8 cellular contexts compared by ENCODE assay signal in the genomic region with DNA sequence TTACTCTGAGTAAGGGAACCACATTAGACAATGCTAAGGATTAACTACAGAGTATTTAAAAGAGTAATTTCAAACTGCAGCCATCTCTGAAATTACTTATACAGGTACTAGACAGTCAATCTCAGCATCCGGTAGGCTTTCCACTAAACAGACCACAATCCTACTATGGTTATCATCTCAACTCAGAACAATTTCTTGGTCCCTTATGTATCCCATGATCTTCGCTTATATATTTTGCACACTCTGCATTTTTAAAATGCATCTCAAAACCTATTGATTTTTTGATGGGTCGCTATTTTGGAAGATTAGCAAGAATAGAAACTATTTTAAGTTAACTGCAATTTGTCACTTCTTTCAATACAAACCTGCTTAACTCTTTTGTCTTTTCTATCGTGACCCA. TPM values are rescaled to one million over a fixed set of nuclear protein-coding genes. Genes with fewer than 3 reads are reported as not detected.
DNase-seq lines count a peak whose midpoint lies in the region; ATAC-seq and TF ChIP-seq lines count a peak whose summit lies in the region.

No MANE protein-coding gene starts in this region.

- CTCF ChIA-PET in CD4-positive, alpha-beta memory T cell (lab: Charles Lee; ENCODE audit: partially characterized antibody): interaction anchor here (1.2 to 2.4 kb wide), 5 partner anchors 12 to 302 kb away, joined by 3 to 13 read pairs (median 7); no protein-coding TSS in a partner anchor

- H3F3A ChIP-seq in Loucy (ENCODE audit: low read depth): peaks cover 6% of the 10 kb centered on the region; the same call in 1 of the 2 replicates

- H3K27me3 Mint-ChIP-seq in CD4-positive, alpha-beta memory T cell: no peaks in the 10 kb centered on the region
- peaks cover 3% of the 10 kb centered on the region for H3K27me3 Mint-ChIP-seq in nephron progenitor cell (ENCODE audit: low read depth, poor library complexity)

- H3K4me2 ChIP-seq in Loucy (ENCODE audit: low read depth, low read length, poor library complexity, severe bottlenecking): peak overlapping the region; percentile 94

- H3K9ac ChIP-seq in Loucy (ENCODE audit: low read depth, low read length, poor library complexity, severe bottlenecking) (peak overlapping the region; percentile 84), colonic mucosa (ENCODE audit: low read depth in 2 of 2, low read length in 2 of 2) (no peak overlapping the region)

- intact Hi-C loops in CD4-positive, alpha-beta memory T cell (cut with micrococcal nuclease): loop anchor here (1.0 to 10.0 kb wide), 7 partner anchors 60 to 912 kb away; partner anchors contain the start of genes ANKRD12, MTCL1, RALBP1 and TWSG1
- intact Hi-C loops in colonic mucosa (cut with DNase I): loop anchor here (5.0 kb wide), 1 partner anchor 36 kb away; no protein-coding TSS in a partner anchor

- POLR2A ChIA-PET in CD4-positive, alpha-beta memory T cell (lab: Charles Lee; ENCODE audit: partially characterized antibody): interaction anchor here (0.6 kb wide), 1 partner anchor 51 kb away, joined by 3 read pairs; no protein-coding TSS in a partner anchor

- H3K36me3 ChIP-seq in CD4-positive, alpha-beta memory T cell (ENCODE audit: insufficient read depth, low read length): no peaks in the 10 kb centered on the region
- H3K36me3 ChIP-seq in Loucy (ENCODE audit: insufficient read depth, low read length) (no peaks in the 10 kb centered on the region), colonic mucosa (no peaks in the 10 kb centered on the region)

- H3K9me3 Mint-ChIP-seq in CD4-positive, alpha-beta memory T cell: no peaks in the 10 kb centered on the region
- peaks cover 4% of the 10 kb centered on the region for H3K9me3 Mint-ChIP-seq in nephron progenitor cell

- H3K4me1 Mint-ChIP-seq in CD4-positive, alpha-beta memory T cell: peaks cover 39 to 64% (median 49%) of the 10 kb centered on the region in 4 donors
- H3K4me1 Mint-ChIP-seq in nephron progenitor cell: peaks cover 54% of the 10 kb centered on the region

- H3K9me2 ChIP-seq in Loucy (replicated peaks; ENCODE audit: low read depth, low read length): no peaks in the 10 kb centered on the region

- H3K27ac Mint-ChIP-seq in CD4-positive, alpha-beta memory T cell: peak overlapping the region; percentile 93 to 96 (median 95)
- H3K27ac Mint-ChIP-seq in nephron progenitor cell: no peak overlapping the region

- DNase-seq in CD4-positive, alpha-beta memory T cell: peak in 1 of 5 donors; percentile 13
- DNase-seq in colonic mucosa: no peak
- no peak for DNase-seq in nephron progenitor cell
- DNase-seq in stimulated activated CD4-positive, alpha-beta T cell treated with anti-CD3 and anti-CD28 coated beads, Interleukin-1b, Interleukin-23, amount 100 ng/mL, for 48 hours: no peak
- DNase-seq in AML-193 (lab: John Stamatoyannopoulos, UW): no peak

- peak overlapping the region in 1 of 2 donors; percentile 5 for H3K4me3 ChIP-seq in CD4-positive, alpha-beta memory T cell (ENCODE audit: low read length in 2 of 2)
- H3K4me3 ChIP-seq in Loucy (ENCODE audit: low read length, poor library complexity, severe bottlenecking): peak overlapping the region; percentile 91
- peak overlapping the region; percentile 52 for H3K4me3 ChIP-seq in colonic mucosa

- H3K27me3 ChIP-seq in CD4-positive, alpha-beta memory T cell (ENCODE audit: insufficient read depth, low read length): no peaks in the 10 kb centered on the region
- H3K27me3 ChIP-seq in Loucy (ENCODE audit: insufficient read depth, low read length, poor library complexity, severe bottlenecking) (no peaks in the 10 kb centered on the region), colonic mucosa (no peaks in the 10 kb centered on the region)

- peaks cover 10 to 11% of the 10 kb centered on the region in 2 donors for H3K36me3 Mint-ChIP-seq in CD4-positive, alpha-beta memory T cell
- H3K36me3 Mint-ChIP-seq in nephron progenitor cell (ENCODE audit: low read depth): peaks cover 36% of the 10 kb centered on the region

- peak overlapping the region; percentile 64 for H3K27ac ChIP-seq in CD4-positive, alpha-beta memory T cell (ENCODE audit: low read depth, low read length)
- no peak overlapping the region for H3K27ac ChIP-seq in colonic mucosa

- H3K4me1 ChIP-seq in CD4-positive, alpha-beta memory T cell (ENCODE audit: insufficient read depth, low read length): peaks cover 56% of the 10 kb centered on the region
- H3K4me1 ChIP-seq in Loucy (ENCODE audit: insufficient read depth, low read length, poor library complexity, severe bottlenecking) (peaks cover 66% of the 10 kb centered on the region), colonic mucosa (peaks cover 18% of the 10 kb centered on the region)

- H4K20me1 ChIP-seq in Loucy (ENCODE audit: insufficient read depth, low read length, poor library complexity, severe bottlenecking): peaks cover 56% of the 10 kb centered on the region

- no peak for ATAC-seq in GM21737 (IDR thresholded peaks at IDR 0.05; ENCODE audit: unreplicated experiment)
- ATAC-seq in HG03139 (IDR thresholded peaks at IDR 0.05; ENCODE audit: unreplicated experiment): no peak

- peaks cover 68% of the 10 kb centered on the region for H3K79me2 ChIP-seq in Loucy (ENCODE audit: insufficient read depth, low read length)

- peak overlapping the region; percentile 93 to 99 (median 96) for H3K4me3 Mint-ChIP-seq in CD4-positive, alpha-beta memory T cell
- peak overlapping the region; percentile 98 for H3K4me3 Mint-ChIP-seq in nephron progenitor cell

- H2AFZ ChIP-seq in Loucy (ENCODE audit: low read length): no peak overlapping the region

- H3K9me3 ChIP-seq in CD4-positive, alpha-beta memory T cell (ENCODE audit: control insufficient read depth in 1 of 2, low read length in 2 of 2): no peaks in the 10 kb centered on the region
- H3K9me3 ChIP-seq in Loucy (ENCODE audit: insufficient read depth, low read depth, low read length) (no peaks in the 10 kb centered on the region), colonic mucosa (no peaks in the 10 kb centered on the region)

- TF ChIP-seq CTCF in Loucy (conservative IDR thresholded peaks at IDR 0.05; ENCODE audit: low read length) (no peak), colonic mucosa (IDR thresholded peaks at IDR 0.05) (no peak), nephron progenitor cell (IDR thresholded peaks at IDR 0.05) (no peak)

RNA-seq across cellular contexts. Expression of gene PPP4R1, which starts 1.4 kb away (rescaled TPM):
- total RNA-seq in CD4-positive, alpha-beta memory T cell: 10 to 100 TPM; 64.0 to 71.0 TPM
- 10 to 100 TPM; 10.2 to 16.9 TPM for polyA plus RNA-seq in CD4-positive, alpha-beta memory T cell
- 10 to 100 TPM; 52.5 to 77.5 TPM for total RNA-seq in colonic mucosa
